ENCODE assay signal across 1 cellular context in the genomic region with DNA sequence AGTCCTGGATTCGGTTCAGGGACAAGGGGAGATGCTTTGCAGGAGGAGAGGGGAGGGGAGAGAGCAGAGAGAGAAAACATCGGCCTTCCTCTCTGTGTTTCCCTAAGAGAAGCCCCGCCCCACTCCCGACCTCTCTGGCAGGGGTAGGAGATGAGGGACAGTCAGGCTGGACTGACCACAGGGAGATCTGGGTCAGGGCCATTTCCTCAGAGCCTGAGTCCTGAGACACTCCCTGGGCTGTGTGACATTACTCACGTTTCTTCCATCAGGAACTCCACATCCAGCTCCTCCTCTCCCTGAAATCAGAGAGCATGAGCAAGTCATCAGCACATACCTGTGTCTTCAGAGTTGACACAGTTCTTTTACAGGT.
A peak's percentile ranks its signal among the peaks of the same experiment; 100 is the strongest.
TF ChIP-seq lines count a peak whose summit lies in the region.

No MANE protein-coding gene starts in this region.

TF ChIP-seq in HepG2, 621 proteins besides CTCF, POLR2A, EP300 and RAD21 (continued from another document):
- TF ChIP-seq ZSCAN25 (CRISPR knock-in tag; IDR thresholded peaks at IDR 0.05) (0 out of 2 replicates have a peak, but pooled peaks have one; percentile 58), BHLHE40 (IDR thresholded peaks at IDR 0.05; ENCODE audit: low read length) (peak; percentile 17; the same call in 1 of the 2 replicates), SAP130 (CRISPR knock-in tag; IDR thresholded peaks at IDR 0.05; ENCODE audit: low read depth) (peak; percentile 15; the same call in 1 of the 2 replicates)
- TF ChIP-seq, protein P1, sequence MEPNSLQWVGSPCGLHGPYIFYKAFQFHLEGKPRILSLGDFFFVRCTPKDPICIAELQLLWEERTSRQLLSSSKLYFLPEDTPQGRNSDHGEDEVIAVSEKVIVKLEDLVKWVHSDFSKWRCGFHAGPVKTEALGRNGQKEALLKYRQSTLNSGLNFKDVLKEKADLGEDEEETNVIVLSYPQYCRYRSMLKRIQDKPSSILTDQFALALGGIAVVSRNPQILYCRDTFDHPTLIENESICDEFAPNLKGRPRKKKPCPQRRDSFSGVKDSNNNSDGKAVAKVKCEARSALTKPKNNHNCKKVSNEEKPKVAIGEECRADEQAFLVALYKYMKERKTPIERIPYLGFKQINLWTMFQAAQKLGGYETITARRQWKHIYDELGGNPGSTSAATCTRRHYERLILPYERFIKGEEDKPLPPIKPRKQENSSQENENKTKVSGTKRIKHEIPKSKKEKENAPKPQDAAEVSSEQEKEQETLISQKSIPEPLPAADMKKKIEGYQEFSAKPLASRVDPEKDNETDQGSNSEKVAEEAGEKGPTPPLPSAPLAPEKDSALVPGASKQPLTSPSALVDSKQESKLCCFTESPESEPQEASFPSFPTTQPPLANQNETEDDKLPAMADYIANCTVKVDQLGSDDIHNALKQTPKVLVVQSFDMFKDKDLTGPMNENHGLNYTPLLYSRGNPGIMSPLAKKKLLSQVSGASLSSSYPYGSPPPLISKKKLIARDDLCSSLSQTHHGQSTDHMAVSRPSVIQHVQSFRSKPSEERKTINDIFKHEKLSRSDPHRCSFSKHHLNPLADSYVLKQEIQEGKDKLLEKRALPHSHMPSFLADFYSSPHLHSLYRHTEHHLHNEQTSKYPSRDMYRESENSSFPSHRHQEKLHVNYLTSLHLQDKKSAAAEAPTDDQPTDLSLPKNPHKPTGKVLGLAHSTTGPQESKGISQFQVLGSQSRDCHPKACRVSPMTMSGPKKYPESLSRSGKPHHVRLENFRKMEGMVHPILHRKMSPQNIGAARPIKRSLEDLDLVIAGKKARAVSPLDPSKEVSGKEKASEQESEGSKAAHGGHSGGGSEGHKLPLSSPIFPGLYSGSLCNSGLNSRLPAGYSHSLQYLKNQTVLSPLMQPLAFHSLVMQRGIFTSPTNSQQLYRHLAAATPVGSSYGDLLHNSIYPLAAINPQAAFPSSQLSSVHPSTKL (CRISPR knock-in tag; IDR thresholded peaks at IDR 0.05), result peak; percentile 10; the same call in 1 of the 2 replicates
